1 cellular context compared by ENCODE assay signal in the genomic region with DNA sequence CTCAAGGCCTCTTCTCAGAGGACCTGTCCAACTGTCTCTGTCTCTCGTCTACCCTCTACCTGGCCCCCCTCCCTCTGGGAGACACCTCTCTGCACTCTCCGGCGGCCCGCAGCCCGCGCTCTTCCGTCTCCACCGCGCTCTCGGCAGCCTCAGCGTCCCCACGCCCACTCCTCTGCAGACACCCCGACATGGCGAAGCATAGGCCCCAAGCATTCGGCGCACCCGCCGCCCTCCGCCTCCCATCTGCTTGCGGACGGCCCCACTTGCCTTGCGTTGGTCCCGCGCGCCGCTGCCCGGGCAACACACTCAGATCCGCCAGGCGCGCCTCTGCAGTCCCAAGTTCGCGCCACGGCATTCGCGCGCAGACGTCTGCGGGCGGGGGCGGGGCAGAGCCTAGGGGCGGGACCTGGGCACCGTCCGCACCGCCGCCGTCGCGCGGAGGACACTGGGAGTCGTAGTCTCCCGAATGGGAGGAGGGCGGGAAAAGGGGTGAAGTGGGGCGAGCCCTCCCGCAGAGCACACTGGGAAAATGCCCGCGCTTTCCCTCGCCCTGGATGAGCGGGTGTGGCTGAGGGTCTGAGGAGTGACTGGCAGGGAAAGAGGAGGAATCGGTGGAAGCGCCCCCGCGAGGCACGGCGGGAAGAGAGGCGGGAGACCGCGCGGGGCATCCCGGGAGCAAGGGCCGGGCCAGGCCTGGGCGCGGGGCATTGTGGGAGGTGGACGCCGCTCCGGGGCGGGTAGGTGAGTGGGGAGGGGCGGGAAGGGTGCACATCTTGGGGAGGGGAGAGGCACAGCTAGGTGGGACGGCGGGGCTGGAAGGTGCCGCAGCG.
TF ChIP-seq lines count a peak whose summit lies in the region.

TSS of gene LIG1 (minus strand) at position 371 of the 830 bp plus-strand sequence. CDS start 4,778 bp downstream, outside the sequence.
TSS of gene ZSWIM9 (plus strand) at position 707 of the 830 bp plus-strand sequence. CDS start 1,123 bp downstream, outside the sequence.

TF ChIP-seq in HepG2, 621 proteins besides CTCF, POLR2A, EP300 and RAD21 (continued from another document and continues in another):
- TF ChIP-seq ZNF747 (CRISPR knock-in tag; IDR thresholded peaks at IDR 0.05; ENCODE audit: borderline replicate concordance) (peak; percentile 16; the same call in 1 of the 2 replicates), IRX3 (CRISPR knock-in tag; IDR thresholded peaks at IDR 0.05; ENCODE audit: borderline replicate concordance, low read depth) (no peak), ISX (CRISPR knock-in tag; conservative IDR thresholded peaks at IDR 0.05) (no peak), TBX3 (IDR thresholded peaks at IDR 0.05; ENCODE audit: borderline replicate concordance) (0 out of 2 replicates have a peak, but pooled peaks have one; percentile 30), FOXK1 (CRISPR knock-in tag; IDR thresholded peaks at IDR 0.05; ENCODE audit: borderline replicate concordance, low read depth) (peak; percentile 49; the same call in 1 of the 2 replicates), ARNT2 (CRISPR knock-in tag; IDR thresholded peaks at IDR 0.05; ENCODE audit: low read depth) (peak; percentile 87), HNRNPLL (IDR thresholded peaks at IDR 0.05; ENCODE audit: low read depth, low read length, poor library complexity, severe bottlenecking) (peak; percentile 89), HNRNPL (IDR thresholded peaks at IDR 0.05; ENCODE audit: low read depth, low read length) (0 out of 2 replicates have a peak, but pooled peaks have one; percentile 35), ISL2 (CRISPR knock-in tag; IDR thresholded peaks at IDR 0.05) (0 out of 2 replicates have a peak, but pooled peaks have one; percentile 15), ZNF432 (CRISPR knock-in tag; IDR thresholded peaks at IDR 0.05; ENCODE audit: borderline replicate concordance) (no peak), ZBTB40 (IDR thresholded peaks at IDR 0.05) (no peak), ZBTB40 (CRISPR knock-in tag; IDR thresholded peaks at IDR 0.05) (no peak; the same call in 1 of the 2 replicates), HOXA5 (CRISPR knock-in tag; IDR thresholded peaks at IDR 0.05) (peak; percentile 37; the same call in 1 of the 2 replicates), MAFF (IDR thresholded peaks at IDR 0.05; ENCODE audit: low read depth, low read length) (no peak), ZNF609 (CRISPR knock-in tag; IDR thresholded peaks at IDR 0.05; ENCODE audit: borderline replicate concordance) (no peak), NKX3-1 (CRISPR knock-in tag; IDR thresholded peaks at IDR 0.05) (no peak), KAT8 (CRISPR knock-in tag; IDR thresholded peaks at IDR 0.05) (peak; percentile 32; the same call in 1 of the 2 replicates), ETV6 (CRISPR knock-in tag; conservative IDR thresholded peaks at IDR 0.05) (peak; percentile 17; the same call in 1 of the 2 replicates), SP140L (CRISPR knock-in tag; IDR thresholded peaks at IDR 0.05; ENCODE audit: borderline replicate concordance) (no peak), ELF4 (CRISPR knock-in tag; IDR thresholded peaks at IDR 0.05; ENCODE audit: borderline replicate concordance) (no peak)
- TF ChIP-seq, protein P1, sequence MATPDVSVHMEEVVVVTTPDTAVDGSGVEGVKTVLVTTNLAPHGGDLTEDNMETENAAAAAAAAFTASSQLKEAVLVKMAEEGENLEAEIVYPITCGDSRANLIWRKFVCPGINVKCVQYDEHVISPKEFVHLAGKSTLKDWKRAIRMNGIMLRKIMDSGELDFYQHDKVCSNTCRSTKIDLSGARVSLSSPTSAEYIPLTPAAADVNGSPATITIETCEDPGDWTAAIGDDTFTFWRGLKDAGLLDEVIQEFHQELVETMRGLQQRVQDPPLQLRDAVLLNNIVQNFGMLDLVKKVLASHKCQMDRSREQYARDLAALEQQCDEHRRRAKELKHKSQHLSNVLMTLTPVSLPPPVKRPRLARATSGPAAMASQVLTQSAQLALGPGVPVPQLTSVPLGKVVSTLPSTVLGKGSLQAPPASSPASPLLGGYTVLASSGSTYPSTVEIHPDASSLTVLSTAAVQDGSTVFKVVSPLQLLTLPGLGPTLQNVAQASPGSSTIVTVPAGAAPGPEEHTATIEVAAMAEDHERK (CRISPR knock-in tag; IDR thresholded peaks at IDR 0.05; ENCODE audit: low read depth) = peak; percentile 93
- TF ChIP-seq, protein P2, sequence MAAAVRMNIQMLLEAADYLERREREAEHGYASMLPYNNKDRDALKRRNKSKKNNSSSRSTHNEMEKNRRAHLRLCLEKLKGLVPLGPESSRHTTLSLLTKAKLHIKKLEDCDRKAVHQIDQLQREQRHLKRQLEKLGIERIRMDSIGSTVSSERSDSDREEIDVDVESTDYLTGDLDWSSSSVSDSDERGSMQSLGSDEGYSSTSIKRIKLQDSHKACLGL (CRISPR knock-in tag; IDR thresholded peaks at IDR 0.05) = peak; percentile 77; the same call in 1 of the 2 replicates
- TF ChIP-seq, protein P3, sequence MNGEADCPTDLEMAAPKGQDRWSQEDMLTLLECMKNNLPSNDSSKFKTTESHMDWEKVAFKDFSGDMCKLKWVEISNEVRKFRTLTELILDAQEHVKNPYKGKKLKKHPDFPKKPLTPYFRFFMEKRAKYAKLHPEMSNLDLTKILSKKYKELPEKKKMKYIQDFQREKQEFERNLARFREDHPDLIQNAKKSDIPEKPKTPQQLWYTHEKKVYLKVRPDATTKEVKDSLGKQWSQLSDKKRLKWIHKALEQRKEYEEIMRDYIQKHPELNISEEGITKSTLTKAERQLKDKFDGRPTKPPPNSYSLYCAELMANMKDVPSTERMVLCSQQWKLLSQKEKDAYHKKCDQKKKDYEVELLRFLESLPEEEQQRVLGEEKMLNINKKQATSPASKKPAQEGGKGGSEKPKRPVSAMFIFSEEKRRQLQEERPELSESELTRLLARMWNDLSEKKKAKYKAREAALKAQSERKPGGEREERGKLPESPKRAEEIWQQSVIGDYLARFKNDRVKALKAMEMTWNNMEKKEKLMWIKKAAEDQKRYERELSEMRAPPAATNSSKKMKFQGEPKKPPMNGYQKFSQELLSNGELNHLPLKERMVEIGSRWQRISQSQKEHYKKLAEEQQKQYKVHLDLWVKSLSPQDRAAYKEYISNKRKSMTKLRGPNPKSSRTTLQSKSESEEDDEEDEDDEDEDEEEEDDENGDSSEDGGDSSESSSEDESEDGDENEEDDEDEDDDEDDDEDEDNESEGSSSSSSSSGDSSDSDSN (CRISPR knock-in tag; IDR thresholded peaks at IDR 0.05) = peak; percentile 66
- TF ChIP-seq, protein P4, sequence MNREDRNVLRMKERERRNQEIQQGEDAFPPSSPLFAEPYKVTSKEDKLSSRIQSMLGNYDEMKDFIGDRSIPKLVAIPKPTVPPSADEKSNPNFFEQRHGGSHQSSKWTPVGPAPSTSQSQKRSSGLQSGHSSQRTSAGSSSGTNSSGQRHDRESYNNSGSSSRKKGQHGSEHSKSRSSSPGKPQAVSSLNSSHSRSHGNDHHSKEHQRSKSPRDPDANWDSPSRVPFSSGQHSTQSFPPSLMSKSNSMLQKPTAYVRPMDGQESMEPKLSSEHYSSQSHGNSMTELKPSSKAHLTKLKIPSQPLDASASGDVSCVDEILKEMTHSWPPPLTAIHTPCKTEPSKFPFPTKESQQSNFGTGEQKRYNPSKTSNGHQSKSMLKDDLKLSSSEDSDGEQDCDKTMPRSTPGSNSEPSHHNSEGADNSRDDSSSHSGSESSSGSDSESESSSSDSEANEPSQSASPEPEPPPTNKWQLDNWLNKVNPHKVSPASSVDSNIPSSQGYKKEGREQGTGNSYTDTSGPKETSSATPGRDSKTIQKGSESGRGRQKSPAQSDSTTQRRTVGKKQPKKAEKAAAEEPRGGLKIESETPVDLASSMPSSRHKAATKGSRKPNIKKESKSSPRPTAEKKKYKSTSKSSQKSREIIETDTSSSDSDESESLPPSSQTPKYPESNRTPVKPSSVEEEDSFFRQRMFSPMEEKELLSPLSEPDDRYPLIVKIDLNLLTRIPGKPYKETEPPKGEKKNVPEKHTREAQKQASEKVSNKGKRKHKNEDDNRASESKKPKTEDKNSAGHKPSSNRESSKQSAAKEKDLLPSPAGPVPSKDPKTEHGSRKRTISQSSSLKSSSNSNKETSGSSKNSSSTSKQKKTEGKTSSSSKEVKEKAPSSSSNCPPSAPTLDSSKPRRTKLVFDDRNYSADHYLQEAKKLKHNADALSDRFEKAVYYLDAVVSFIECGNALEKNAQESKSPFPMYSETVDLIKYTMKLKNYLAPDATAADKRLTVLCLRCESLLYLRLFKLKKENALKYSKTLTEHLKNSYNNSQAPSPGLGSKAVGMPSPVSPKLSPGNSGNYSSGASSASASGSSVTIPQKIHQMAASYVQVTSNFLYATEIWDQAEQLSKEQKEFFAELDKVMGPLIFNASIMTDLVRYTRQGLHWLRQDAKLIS (CRISPR knock-in tag; IDR thresholded peaks at IDR 0.05) = no peak
